ENCODE assay signal across 12 cellular contexts in the genomic region with DNA sequence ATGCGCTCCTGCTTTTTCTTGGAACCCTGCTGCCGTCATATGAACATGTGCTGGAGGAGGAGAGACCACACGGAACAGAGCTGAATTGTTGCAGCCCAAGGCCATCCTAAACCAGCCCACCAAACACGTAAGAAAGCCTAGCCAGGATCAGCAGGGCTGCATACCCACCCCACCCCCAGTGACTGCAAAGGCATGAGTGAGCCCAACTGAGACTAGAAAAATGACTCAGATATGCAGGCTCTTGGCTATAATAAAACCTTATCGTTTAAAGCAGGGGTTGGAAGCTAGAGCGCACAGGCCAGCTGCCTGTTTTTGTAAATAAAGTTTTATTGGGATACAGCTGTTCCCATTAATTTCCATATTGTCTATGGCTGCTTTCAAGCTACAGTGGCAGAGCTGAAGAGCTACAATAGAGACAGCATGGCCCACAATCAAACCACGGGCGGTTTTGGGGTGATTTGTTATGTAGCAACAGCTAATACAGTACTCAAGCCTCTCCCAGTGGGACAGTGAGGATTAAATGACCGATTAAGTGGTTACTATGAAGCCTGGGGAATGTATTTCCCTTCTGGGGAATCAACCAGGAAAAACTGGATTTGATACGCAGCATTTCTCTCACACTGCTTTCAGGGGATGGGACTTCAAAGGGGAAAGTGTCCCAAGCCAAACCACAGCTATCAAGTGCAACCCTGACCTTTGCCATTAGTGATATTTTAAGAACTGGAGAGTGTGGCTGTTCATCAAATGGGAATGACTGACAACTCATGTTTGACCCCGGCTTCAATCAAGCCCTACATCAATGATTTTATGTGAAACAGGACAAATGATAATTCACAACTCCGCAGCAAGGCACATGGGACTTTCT. TPM values are rescaled to one million over a fixed set of nuclear protein-coding genes. Genes with fewer than 3 reads are reported as not detected.
DNase-seq lines count a peak whose midpoint lies in the region; ATAC-seq and TF ChIP-seq lines count a peak whose summit lies in the region.
"Had no signal": no experiment of that assay in that cellular context is flagged by ENCODE, and none has a peak within 500 bp of the region (broad histone marks: within the 10 kb centered on the region; RNA-seq: fewer than 3 reads in every experiment).

No MANE protein-coding gene starts in this region.

- no peaks in the 10 kb centered on the region for H3K27me3 ChIP-seq in HAP-1 (ENCODE audit: low read depth)

- no peaks in the 10 kb centered on the region; the same call in none of the 2 replicates for H3K36me3 ChIP-seq in HAP-1 (replicated peaks)

- ATAC-seq in GM21390 (IDR thresholded peaks at IDR 0.05; ENCODE audit: unreplicated experiment) (no peak), GM19397 (IDR thresholded peaks at IDR 0.05; ENCODE audit: unreplicated experiment) (no peak)

- DNase-seq in GM03348 (ENCODE audit: low spot score) (peak; percentile 56), RPMI7951 (ENCODE audit: low read depth) (peak; percentile 79), fibroblast of pulmonary artery (ENCODE audit: low read depth) (peak; percentile 62), retinal pigment epithelial cell (ENCODE audit: low read depth) (peak; percentile 62), HAP-1 (ENCODE audit: low spot score in 2 of 2) (no peak), iPS-NIHi11 (ENCODE audit: low spot score) (no peak)
- DNase-seq: activated CD4-positive, CD25-positive, alpha-beta regulatory T cell; activated naive CD4-positive, alpha-beta T cell; midbrain; NK-92 treated with Interleukin-12 subunit alpha and Interleukin-12 subunit beta, amount 100 ng/mL, for 24 hours had no signal

- in situ Hi-C loops in HAP-1 (cut with MboI; ENCODE audit: low sequenced_read_pairs), result loop anchor here (5.0 kb wide), 1 partner anchor 35 kb away; no protein-coding TSS in a partner anchor

- H3K9me3 ChIP-seq in HAP-1, result no peaks in the 10 kb centered on the region

- TF ChIP-seq CTCF in fibroblast of pulmonary artery (IDR thresholded peaks at IDR 0.05; ENCODE audit: low read length, missing control alignments) (no peak), retinal pigment epithelial cell (conservative IDR thresholded peaks at IDR 0.05; ENCODE audit: low read depth, low read length) (no peak)

- no peak overlapping the region for H3K4me3 ChIP-seq in fibroblast of pulmonary artery (replicated peaks; ENCODE audit: low read depth, low read length)
- peak overlapping the region; percentile 98 for H3K4me3 ChIP-seq in retinal pigment epithelial cell (ENCODE audit: low read length)
- no peak overlapping the region for H3K4me3 ChIP-seq in HAP-1

- H3K4me1 ChIP-seq in HAP-1, result peaks cover 22% of the 10 kb centered on the region

RNA-seq across cellular contexts. Expression of a gene that starts 6.3 kb away (rescaled TPM):
- 10.0 and 10.7 TPM in 2 replicates for total RNA-seq in RPMI7951 (2014; rRNA removed; shearing (Covaris generic))

Comparison
In these comparisons a context has a peak if more than half of its experiments do, and no peak if none do; other contexts are left out.
1. DNase-seq: peak in GM03348 (single experiment), RPMI7951 (single experiment), fibroblast of pulmonary artery (single experiment) and retinal pigment epithelial cell (single experiment); none in HAP-1 (0 of 2) and iPS-NIHi11 (single experiment).